Comparison of ENCODE assay signal across 9 cellular contexts in the genomic region with DNA sequence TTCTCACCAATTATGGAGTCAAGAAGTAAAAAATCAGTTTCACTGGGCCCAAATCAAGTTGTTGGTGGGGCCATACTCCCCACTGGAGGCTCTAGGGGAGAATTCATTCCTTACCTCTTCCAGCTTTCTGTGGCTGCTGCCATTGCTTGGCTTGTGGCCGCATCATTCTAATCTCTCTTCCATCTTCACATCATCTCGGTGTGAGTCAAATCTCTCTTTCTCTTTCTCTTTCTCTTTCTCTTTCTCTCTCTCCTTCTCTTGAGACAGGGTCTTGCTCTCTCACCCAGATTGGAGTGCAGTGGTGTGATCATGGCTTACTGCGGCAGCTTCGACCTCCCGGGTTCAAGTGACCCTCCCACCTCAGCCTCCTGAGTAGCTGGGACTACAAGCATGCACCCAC.
"Had no signal": no experiment of that assay in that cellular context is flagged by ENCODE, and none has a peak within 500 bp of the region (broad histone marks: within the 10 kb centered on the region; RNA-seq: fewer than 3 reads in every experiment).

No MANE protein-coding gene starts in this region.

- H3K4me1 Mint-ChIP-seq: IgD-negative memory B cell had no signal

- ATAC-seq: HCT116, HepG2 had no signal

- H3K27ac ChIP-seq: GM23248, HL-60 had no signal

- H3K4me3 Mint-ChIP-seq: HFFc6, IgD-negative memory B cell had no signal

- DNase-seq: GM23248, GOT3, H7, HFFc6 had no signal

- H3K4me3 ChIP-seq: GM23248, HAP-1 had no signal

- H3K4me1 ChIP-seq: HAP-1 had no signal

- H3K27ac Mint-ChIP-seq: HFFc6, IgD-negative memory B cell had no signal

- H3K36me3 ChIP-seq: HAP-1 had no signal

- H3K27me3 Mint-ChIP-seq: IgD-negative memory B cell had no signal
